17 cellular contexts compared by ENCODE assay signal in genomic region chr14:63362305-63362914, GRCh38.
A peak's percentile ranks its signal among the peaks of the same experiment; 100 is the strongest.
DNase-seq lines count a peak whose midpoint lies in the region; ATAC-seq and FAIRE-seq lines count a peak whose summit lies in the region.
"Had no signal": no experiment of that assay in that cellular context is flagged by ENCODE, and none has a peak within 500 bp of the region (broad histone marks: within the 10 kb centered on the region; RNA-seq: fewer than 3 reads in every experiment).

No MANE protein-coding gene starts in this region.

- no peak for ATAC-seq in GM21723 (IDR thresholded peaks at IDR 0.05; ENCODE audit: unreplicated experiment)
- ATAC-seq: activated naive CD4-positive, alpha-beta T cell treated with anti-CD3 and anti-CD28 coated beads, Interleukin-2, amount 50 U/mL, for 72 hours had no signal

- DNase-seq in NCI-H1417 treated with DMSO at 0.1 percent for 48 hours (lab: John Stamatoyannopoulos, UW) (peak; percentile 92), NCI-H69 (lab: John Stamatoyannopoulos, UW) (peak; percentile 97), left kidney (ENCODE audit: low read depth, low spot score) (peak; percentile 72), urothelium cell line (ENCODE audit: low spot score) (no peak), cortex of kidney (lab: John Stamatoyannopoulos, UW) (no peak), SKM-1 treated with dmso at 0.1 percent for 144 hours (lab: John Stamatoyannopoulos, UW; ENCODE audit: unreplicated experiment) (no peak)
- DNase-seq: activated CD4-positive, alpha-beta T cell treated with anti-CD3 and anti-CD28 coated beads, Interleukin-2, amount 50 U/mL, for 48 hours; activated T-cell treated with anti-CD3 and anti-CD28 coated beads, Interleukin-2, amount 50 U/mL, for 48 hours; naive B cell; NCI-H2029 treated with DMSO at 0.1 percent for 48 hours; NK-92 treated with Interleukin-12 subunit alpha and Interleukin-12 subunit beta, amount 100 ng/mL, for 24 hours; RPMI8226; stimulated activated CD4-positive, alpha-beta T cell treated with anti-CD3 and anti-CD28 coated beads, Interleukin-12 subunit alpha, Interleukin-12 subunit beta, amount 100 ng/mL, for 4 hours had no signal

- peak; percentile 40 for FAIRE-seq in urothelium cell line (lab: Jason Lieb, UNC)
- FAIRE-seq: endothelial cell of umbilical vein, GM19239 had no signal

Comparison
In these comparisons a context has a peak if more than half of its experiments do, and no peak if none do; other contexts are left out.
1. DNase-seq: peak in NCI-H1417 treated with DMSO at 0.1 percent for 48 hours (single experiment), NCI-H69 (single experiment) and left kidney (single experiment); none in urothelium cell line (single experiment), cortex of kidney (single experiment) and SKM-1 treated with dmso at 0.1 percent for 144 hours (single experiment).